ENCODE assay signal across 8 cellular contexts in genomic region chr9:28774433-28775029, GRCh38.
DNase-seq lines count a peak whose midpoint lies in the region; ATAC-seq and TF ChIP-seq lines count a peak whose summit lies in the region.

No MANE protein-coding gene starts in this region.

- no peaks in the 10 kb centered on the region for H3K9me3 Mint-ChIP-seq in activated T-helper 17 cell treated with anti-CD3 and anti-CD28 coated beads, Interleukin-2, amount 50 U/mL, for 72 hours

- no peaks in the 10 kb centered on the region for H3K36me3 Mint-ChIP-seq in activated T-helper 17 cell treated with anti-CD3 and anti-CD28 coated beads, Interleukin-2, amount 50 U/mL, for 72 hours (ENCODE audit: low read depth)

- H3K27me3 Mint-ChIP-seq in activated T-helper 17 cell treated with anti-CD3 and anti-CD28 coated beads, Interleukin-2, amount 50 U/mL, for 72 hours = no peaks in the 10 kb centered on the region

- TF ChIP-seq CTCF in GM12874 (IDR thresholded peaks at IDR 0.05; ENCODE audit: insufficient read depth, low read depth, low read length) (peak; percentile 29; the same call in 1 of the 2 replicates), omental fat pad (IDR thresholded peaks at IDR 0.05) (no peak)

- no peak for ATAC-seq in omental fat pad (ENCODE audit: low FRiP score)
- ATAC-seq in HG02588 (IDR thresholded peaks at IDR 0.05; ENCODE audit: unreplicated experiment) = no peak
- no peak for ATAC-seq in activated T-helper 17 cell treated with anti-CD3 and anti-CD28 coated beads, Interleukin-2, amount 50 U/mL, for 72 hours (replicated peaks)

- H3K4me1 Mint-ChIP-seq in activated T-helper 17 cell treated with anti-CD3 and anti-CD28 coated beads, Interleukin-2, amount 50 U/mL, for 72 hours = no peaks in the 10 kb centered on the region

- H3K27ac Mint-ChIP-seq in activated T-helper 17 cell treated with anti-CD3 and anti-CD28 coated beads, Interleukin-2, amount 50 U/mL, for 72 hours = no peak overlapping the region

- DNase-seq in LHCN-M2 (ENCODE audit: low read depth) (peak; percentile 41), SK-N-DZ (ENCODE audit: low spot score) (peak; percentile 7), hepatic stellate cell (ENCODE audit: low spot score) (peak; percentile 2), T1000 (lab: John Stamatoyannopoulos, UW) (no peak), omental fat pad (ENCODE audit: low spot score) (no peak)

- no peak overlapping the region for H3K4me3 Mint-ChIP-seq in activated T-helper 17 cell treated with anti-CD3 and anti-CD28 coated beads, Interleukin-2, amount 50 U/mL, for 72 hours

Comparison
In these comparisons a context has a peak if more than half of its experiments do, and no peak if none do; other contexts are left out.
1. DNase-seq: peak in LHCN-M2 (single experiment), SK-N-DZ (single experiment) and hepatic stellate cell (single experiment); none in T1000 (single experiment) and omental fat pad (single experiment).